26 cellular contexts compared by ENCODE assay signal in the genomic region with DNA sequence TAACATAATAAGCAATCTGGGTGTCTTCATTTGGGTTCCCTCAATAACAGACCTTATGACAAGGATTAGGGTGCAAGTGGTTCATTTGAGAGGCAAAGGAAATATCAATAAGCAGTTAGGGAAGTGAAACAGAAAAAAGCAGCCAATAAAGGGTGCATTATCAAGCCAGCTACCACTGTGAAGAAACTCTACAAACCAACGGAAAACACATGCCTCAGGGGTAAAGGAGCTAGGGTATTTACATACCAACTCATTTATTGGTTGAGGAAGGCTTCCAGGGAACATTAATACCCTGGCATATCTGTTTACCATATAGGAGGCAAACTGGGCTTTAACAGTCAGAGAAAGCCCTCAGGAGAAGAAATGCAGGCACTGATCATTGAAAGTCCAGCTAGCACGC. TPM values are rescaled to one million over a fixed set of nuclear protein-coding genes. Genes with fewer than 3 reads are reported as not detected.
A peak's percentile ranks its signal among the peaks of the same experiment; 100 is the strongest.
DNase-seq lines count a peak whose midpoint lies in the region; ATAC-seq and TF ChIP-seq lines count a peak whose summit lies in the region.
"Had no signal": no experiment of that assay in that cellular context is flagged by ENCODE, and none has a peak within 500 bp of the region (broad histone marks: within the 10 kb centered on the region; RNA-seq: fewer than 3 reads in every experiment).

No MANE protein-coding gene starts in this region.

- H3K27ac ChIP-seq in upper lobe of left lung = no peak overlapping the region
- H3K27ac ChIP-seq: dorsolateral prefrontal cortex, hepatocyte, parathyroid adenoma, SK-N-MC, tibial artery had no signal

- no peaks in the 10 kb centered on the region for H3K36me3 Mint-ChIP-seq in stimulated activated naive B cell treated with anti-CD40 and anti-IgM and Interleukin-4, amounts not matched to agents 10 μg/mL and 1 μg/mL and 100 μg/mL, for 72 hours
- H3K36me3 Mint-ChIP-seq in Caco-2 (ENCODE audit: insufficient read depth, unreplicated experiment) = no peaks in the 10 kb centered on the region
- H3K36me3 Mint-ChIP-seq: natural killer cell had no signal

- no peak for TF ChIP-seq POLR2A in upper lobe of left lung (IDR thresholded peaks at IDR 0.05)

- H3K4me1 ChIP-seq in upper lobe of left lung (no peaks in the 10 kb centered on the region), Caco-2 (no peaks in the 10 kb centered on the region)
- H3K4me1 ChIP-seq: HAP-1, parathyroid adenoma, tibial artery had no signal

- WGBS in upper lobe of left lung, 2 donors = 48 to 60% methylated on average over 2 of the region's 2 CpGs

- no peaks in the 10 kb centered on the region for H3K27me3 Mint-ChIP-seq in stimulated activated naive B cell treated with anti-CD40 and anti-IgM and Interleukin-4, amounts not matched to agents 10 μg/mL and 1 μg/mL and 100 μg/mL, for 72 hours
- peaks cover 22% of the 10 kb centered on the region for H3K27me3 Mint-ChIP-seq in Caco-2 (ENCODE audit: insufficient read depth, unreplicated experiment)

- intact Hi-C loops in Caco-2 (cut with micrococcal nuclease; ENCODE audit: unreplicated experiment) = no loop called here

- H3K9me3 Mint-ChIP-seq in stimulated activated naive B cell treated with anti-CD40 and anti-IgM and Interleukin-4, amounts not matched to agents 10 μg/mL and 1 μg/mL and 100 μg/mL, for 72 hours = peaks cover 0 to 4% of the 10 kb centered on the region in 2 donors
- H3K9me3 Mint-ChIP-seq in Caco-2 (ENCODE audit: unreplicated experiment) = no peaks in the 10 kb centered on the region
- H3K9me3 Mint-ChIP-seq: natural killer cell had no signal

- H3K27me3 ChIP-seq in upper lobe of left lung (no peaks in the 10 kb centered on the region), Caco-2 (replicated peaks; ENCODE audit: control insufficient read depth, insufficient read depth, low read length) (no peaks in the 10 kb centered on the region)
- H3K27me3 ChIP-seq: tibial artery had no signal

- H3K36me3 ChIP-seq in upper lobe of left lung (no peaks in the 10 kb centered on the region), Caco-2 (ENCODE audit: control insufficient read depth, insufficient read depth, low read length) (no peaks in the 10 kb centered on the region)
- H3K36me3 ChIP-seq: HAP-1, tibial artery had no signal

- POLR2A ChIA-PET in Caco-2 (lab: Charles Lee) = no interaction called here

- BruUV-seq in Caco-2 (replicated peaks; lab: Mats Ljungman, UMichigan) = no TSS peak

- CTCF ChIA-PET in Caco-2 (lab: Charles Lee) = no interaction called here

- H3K27ac Mint-ChIP-seq in stimulated activated naive B cell treated with anti-CD40 and anti-IgM and Interleukin-4, amounts not matched to agents 10 μg/mL and 1 μg/mL and 100 μg/mL, for 72 hours = no peak overlapping the region
- H3K27ac Mint-ChIP-seq in Caco-2 (ENCODE audit: unreplicated experiment) = no peak overlapping the region
- H3K27ac Mint-ChIP-seq: activated CD4-positive, alpha-beta memory T cell treated with anti-CD3 and anti-CD28 coated beads, Interleukin-2, amount 10 ng/mL, durations not matched to agents 7 days and 5 days; natural killer cell had no signal

- TF ChIP-seq EP300 in upper lobe of left lung (IDR thresholded peaks at IDR 0.05) = no peak

- DNase-seq in NCI-H526 (lab: John Stamatoyannopoulos, UW) (peak; percentile 48 to 53), upper lobe of left lung (no peak), Caco-2 (no peak), DMS153 treated with DMSO at 0.1 percent for 48 hours (lab: John Stamatoyannopoulos, UW; ENCODE audit: unreplicated experiment) (no peak)
- DNase-seq in stimulated activated naive B cell treated with anti-CD40 and anti-IgM and Interleukin-4, amounts not matched to agents 10 μg/mL and 1 μg/mL and 100 μg/mL, for 72 hours = no peak
- DNase-seq: activated CD4-positive, alpha-beta memory T cell treated with anti-CD3 and anti-CD28 coated beads, Interleukin-2, amount 10 ng/mL, durations not matched to agents 7 days and 5 days; activated CD4-positive, CD25-positive, alpha-beta regulatory T cell; activated naive CD4-positive, alpha-beta T cell; activated T-cell treated with anti-CD3 and anti-CD28 coated beads, Interleukin-2, amount 50 U/mL, for 1 hour; central memory CD4-positive, alpha-beta T cell; COR-L47; dorsolateral prefrontal cortex; islet precursor cell; KBM-7; natural killer cell; NCI-H1105 treated with DMSO at 0.1 percent for 48 hours; NCI-H524 treated with DMSO at 0.1 percent for 48 hours; stimulated activated naive CD4-positive, alpha-beta T cell; tibial artery had no signal

- ATAC-seq in GM18517 (IDR thresholded peaks at IDR 0.05; ENCODE audit: unreplicated experiment) (peak; percentile 73), GM21619 (IDR thresholded peaks at IDR 0.05; ENCODE audit: unreplicated experiment) (peak; percentile 64), upper lobe of left lung (ENCODE audit: low FRiP score in 2 of 2) (no peak)
- peak; percentile 62 to 78 for ATAC-seq in stimulated activated naive B cell treated with anti-CD40 and anti-IgM and Interleukin-4, amounts not matched to agents 10 μg/mL and 1 μg/mL and 100 μg/mL, for 72 hours (replicated peaks)
- ATAC-seq: natural killer cell had no signal

- H3K4me3 Mint-ChIP-seq in stimulated activated naive B cell treated with anti-CD40 and anti-IgM and Interleukin-4, amounts not matched to agents 10 μg/mL and 1 μg/mL and 100 μg/mL, for 72 hours = no peak overlapping the region
- H3K4me3 Mint-ChIP-seq in Caco-2 (ENCODE audit: unreplicated experiment) = no peak overlapping the region
- H3K4me3 Mint-ChIP-seq: activated CD4-positive, alpha-beta memory T cell treated with anti-CD3 and anti-CD28 coated beads, Interleukin-2, amount 10 ng/mL, durations not matched to agents 7 days and 5 days; natural killer cell had no signal

- H3K4me1 Mint-ChIP-seq in stimulated activated naive B cell treated with anti-CD40 and anti-IgM and Interleukin-4, amounts not matched to agents 10 μg/mL and 1 μg/mL and 100 μg/mL, for 72 hours = peaks cover 27 to 28% of the 10 kb centered on the region in 2 donors
- no peaks in the 10 kb centered on the region for H3K4me1 Mint-ChIP-seq in Caco-2 (ENCODE audit: low read depth, unreplicated experiment)
- H3K4me1 Mint-ChIP-seq: activated CD4-positive, alpha-beta memory T cell treated with anti-CD3 and anti-CD28 coated beads, Interleukin-2, amount 10 ng/mL, durations not matched to agents 7 days and 5 days; natural killer cell had no signal

- TF ChIP-seq CTCF in upper lobe of left lung (IDR thresholded peaks at IDR 0.05) = no peak
- TF ChIP-seq CTCF in Caco-2 (IDR thresholded peaks at IDR 0.05; ENCODE audit: insufficient read depth in 1 of 2, low read depth in 1 of 2, low read length in 1 of 2, severe bottlenecking in 1 of 2, unreplicated experiment in 1 of 2) = no peak

- no peak overlapping the region for H3K4me3 ChIP-seq in upper lobe of left lung
- H3K4me3 ChIP-seq in Caco-2 (ENCODE audit: low read depth, low read length) = no peak overlapping the region
- H3K4me3 ChIP-seq: dorsolateral prefrontal cortex, HAP-1, hepatocyte, SK-N-MC, tibial artery had no signal

- H3K9me3 ChIP-seq in upper lobe of left lung (no peaks in the 10 kb centered on the region), Caco-2 (no peaks in the 10 kb centered on the region)
- H3K9me3 ChIP-seq: HAP-1, tibial artery had no signal

RNA-seq across cellular contexts. Expression of gene IFNG-AS1, which starts 22.7 kb away (rescaled TPM):
- 1 to 10 TPM in 2 of 6 donors, under 1 TPM in 2, not detected in 2; 0.17 to 5.2 (median 1.7) TPM for total RNA-seq in upper lobe of left lung
- total RNA-seq in Caco-2 (2022) = not detected in 2 replicates
- total RNA-seq: fibroblast of villous mesenchyme, hepatocyte had no signal

Comparison
In these comparisons a context has a peak if more than half of its experiments do, and no peak if none do; other contexts are left out.
1. ATAC-seq: peak in GM18517 (single experiment), GM21619 (single experiment) and stimulated activated naive B cell treated with anti-CD40 and anti-IgM and Interleukin-4, amounts not matched to agents 10 μg/mL and 1 μg/mL and 100 μg/mL, for 72 hours (2 of 2); none in upper lobe of left lung (0 of 2).
2. DNase-seq: peak in NCI-H526 (2 of 2); none in stimulated activated naive B cell treated with anti-CD40 and anti-IgM and Interleukin-4, amounts not matched to agents 10 μg/mL and 1 μg/mL and 100 μg/mL, for 72 hours (single experiment), upper lobe of left lung (0 of 2), Caco-2 (0 of 2) and DMS153 treated with DMSO at 0.1 percent for 48 hours (single experiment).